10 cellular contexts compared by ENCODE assay signal in the genomic region with DNA sequence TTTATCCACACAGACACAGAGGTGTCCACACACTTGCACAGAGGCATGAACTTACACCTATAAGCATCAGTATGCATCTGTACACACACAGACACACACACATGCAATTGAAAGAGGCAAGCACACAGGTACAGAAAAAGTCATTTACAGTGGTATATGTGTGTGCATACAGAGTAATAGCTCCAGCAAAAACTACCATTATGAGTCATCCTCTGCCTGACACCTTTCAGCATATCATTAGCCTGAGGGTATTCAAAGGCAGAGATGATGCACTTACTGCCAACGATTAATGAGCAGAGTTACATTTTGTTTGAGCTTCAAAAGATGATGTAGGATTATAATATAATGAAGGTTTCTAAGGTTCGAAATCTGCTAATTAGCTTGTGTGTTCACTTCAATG.
DNase-seq lines count a peak whose midpoint lies in the region; ATAC-seq lines count a peak whose summit lies in the region.
"Had no signal": no experiment of that assay in that cellular context is flagged by ENCODE, and none has a peak within 500 bp of the region (broad histone marks: within the 10 kb centered on the region; RNA-seq: fewer than 3 reads in every experiment).

No MANE protein-coding gene starts in this region.

- DNase-seq in DMS 273 (lab: John Stamatoyannopoulos, UW; ENCODE audit: unreplicated experiment): peak; percentile 41
- DNase-seq in activated naive CD8-positive, alpha-beta T cell treated with anti-CD3 and anti-CD28 coated beads for 36 hours: peak; percentile 3
- DNase-seq in activated gamma-delta T cell (lab: John Stamatoyannopoulos, UW): no peak
- no peak for DNase-seq in SIG-M5 treated with dmso at 0.1 percent for 504 hours (lab: John Stamatoyannopoulos, UW; ENCODE audit: unreplicated experiment)
- no peak for DNase-seq in activated CD4-positive, alpha-beta memory T cell treated with anti-CD3 and anti-CD28 coated beads for 36 hours
- DNase-seq in activated CD4-positive, alpha-beta T cell treated with anti-CD3 and anti-CD28 coated beads, Interleukin-2, amount 10 ng/mL, durations not matched to agents 7 days and 5 days: no peak
- DNase-seq: CD4-positive, alpha-beta memory T cell; SK-N-SH had no signal

- H3K4me3 Mint-ChIP-seq in activated naive CD8-positive, alpha-beta T cell treated with anti-CD3 and anti-CD28 coated beads for 36 hours: no peak overlapping the region
- no peak overlapping the region for H3K4me3 Mint-ChIP-seq in activated CD4-positive, alpha-beta memory T cell treated with anti-CD3 and anti-CD28 coated beads for 36 hours
- H3K4me3 Mint-ChIP-seq in activated CD4-positive, alpha-beta T cell treated with anti-CD3 and anti-CD28 coated beads, Interleukin-2, amount 10 ng/mL, durations not matched to agents 7 days and 5 days: no peak overlapping the region
- H3K4me3 Mint-ChIP-seq: CD4-positive, alpha-beta memory T cell had no signal

- H3K4me1 Mint-ChIP-seq in activated naive CD8-positive, alpha-beta T cell treated with anti-CD3 and anti-CD28 coated beads for 36 hours: peaks cover 8% of the 10 kb centered on the region
- peaks cover 8% of the 10 kb centered on the region for H3K4me1 Mint-ChIP-seq in activated CD4-positive, alpha-beta memory T cell treated with anti-CD3 and anti-CD28 coated beads for 36 hours (ENCODE audit: low read depth)
- H3K4me1 Mint-ChIP-seq in activated CD4-positive, alpha-beta T cell treated with anti-CD3 and anti-CD28 coated beads, Interleukin-2, amount 10 ng/mL, durations not matched to agents 7 days and 5 days: peaks cover 2% of the 10 kb centered on the region

- no peak overlapping the region for H3K27ac Mint-ChIP-seq in activated naive CD8-positive, alpha-beta T cell treated with anti-CD3 and anti-CD28 coated beads for 36 hours
- H3K27ac Mint-ChIP-seq in activated CD4-positive, alpha-beta memory T cell treated with anti-CD3 and anti-CD28 coated beads for 36 hours: no peak overlapping the region
- no peak overlapping the region for H3K27ac Mint-ChIP-seq in activated CD4-positive, alpha-beta T cell treated with anti-CD3 and anti-CD28 coated beads, Interleukin-2, amount 10 ng/mL, durations not matched to agents 7 days and 5 days

- H3K27me3 Mint-ChIP-seq in activated naive CD8-positive, alpha-beta T cell treated with anti-CD3 and anti-CD28 coated beads for 36 hours: no peaks in the 10 kb centered on the region
- no peaks in the 10 kb centered on the region for H3K27me3 Mint-ChIP-seq in activated CD4-positive, alpha-beta memory T cell treated with anti-CD3 and anti-CD28 coated beads for 36 hours
- peaks cover 12% of the 10 kb centered on the region for H3K27me3 Mint-ChIP-seq in activated CD4-positive, alpha-beta T cell treated with anti-CD3 and anti-CD28 coated beads, Interleukin-2, amount 10 ng/mL, durations not matched to agents 7 days and 5 days
- H3K27me3 Mint-ChIP-seq: CD4-positive, alpha-beta memory T cell had no signal

- intact Hi-C loops in activated CD4-positive, alpha-beta memory T cell treated with anti-CD3 and anti-CD28 coated beads for 36 hours (cut with micrococcal nuclease): no loop called here

- peaks cover 11% of the 10 kb centered on the region for H3K9me3 Mint-ChIP-seq in activated naive CD8-positive, alpha-beta T cell treated with anti-CD3 and anti-CD28 coated beads for 36 hours
- peaks cover 8% of the 10 kb centered on the region for H3K9me3 Mint-ChIP-seq in activated CD4-positive, alpha-beta memory T cell treated with anti-CD3 and anti-CD28 coated beads for 36 hours
- H3K9me3 Mint-ChIP-seq in activated CD4-positive, alpha-beta T cell treated with anti-CD3 and anti-CD28 coated beads, Interleukin-2, amount 10 ng/mL, durations not matched to agents 7 days and 5 days: peaks cover 5% of the 10 kb centered on the region

- POLR2A ChIA-PET in activated CD4-positive, alpha-beta memory T cell treated with anti-CD3 and anti-CD28 coated beads for 36 hours (lab: Charles Lee): interaction anchor here (1.2 kb wide), 1 partner anchor 71 kb away, joined by 3 read pairs; no protein-coding TSS in a partner anchor
- POLR2A ChIA-PET in activated CD4-positive, alpha-beta T cell treated with anti-CD3 and anti-CD28 coated beads, Interleukin-2, amount 10 ng/mL, durations not matched to agents 7 days and 5 days (lab: Charles Lee): interaction anchor here (0.6 kb wide), 1 partner anchor 29 kb away, joined by 3 read pairs; no protein-coding TSS in a partner anchor

- ATAC-seq in GM19351 (IDR thresholded peaks at IDR 0.05; ENCODE audit: unreplicated experiment) (peak; percentile 99), HG03442 (IDR thresholded peaks at IDR 0.05; ENCODE audit: unreplicated experiment) (peak; percentile 79)

- CTCF ChIA-PET in activated CD4-positive, alpha-beta memory T cell treated with anti-CD3 and anti-CD28 coated beads for 36 hours (lab: Charles Lee): interaction anchor here (0.6 to 1.7 kb wide), 6 partner anchors 9 to 327 kb away, joined by 3 to 13 read pairs (median 3); no protein-coding TSS in a partner anchor
- CTCF ChIA-PET in activated CD4-positive, alpha-beta T cell treated with anti-CD3 and anti-CD28 coated beads, Interleukin-2, amount 10 ng/mL, durations not matched to agents 7 days and 5 days (lab: Charles Lee): interaction anchor here (0.9 kb wide), 2 partner anchors 11 to 30 kb away, joined by 3 read pairs; no protein-coding TSS in a partner anchor

- no peaks in the 10 kb centered on the region for H3K36me3 Mint-ChIP-seq in activated naive CD8-positive, alpha-beta T cell treated with anti-CD3 and anti-CD28 coated beads for 36 hours
- no peaks in the 10 kb centered on the region for H3K36me3 Mint-ChIP-seq in activated CD4-positive, alpha-beta memory T cell treated with anti-CD3 and anti-CD28 coated beads for 36 hours
- no peaks in the 10 kb centered on the region for H3K36me3 Mint-ChIP-seq in activated CD4-positive, alpha-beta T cell treated with anti-CD3 and anti-CD28 coated beads, Interleukin-2, amount 10 ng/mL, durations not matched to agents 7 days and 5 days (ENCODE audit: low read depth)
- H3K36me3 Mint-ChIP-seq: CD4-positive, alpha-beta memory T cell had no signal

Comparison
In these comparisons a context has a peak if more than half of its experiments do, and no peak if none do; other contexts are left out.
1. DNase-seq: peak in DMS 273 (single experiment) and activated naive CD8-positive, alpha-beta T cell treated with anti-CD3 and anti-CD28 coated beads for 36 hours (single experiment); none in activated gamma-delta T cell (single experiment), SIG-M5 treated with dmso at 0.1 percent for 504 hours (single experiment), activated CD4-positive, alpha-beta memory T cell treated with anti-CD3 and anti-CD28 coated beads for 36 hours (single experiment) and activated CD4-positive, alpha-beta T cell treated with anti-CD3 and anti-CD28 coated beads, Interleukin-2, amount 10 ng/mL, durations not matched to agents 7 days and 5 days (single experiment).